ENCODE assay signal across 4 cellular contexts in the genomic region with DNA sequence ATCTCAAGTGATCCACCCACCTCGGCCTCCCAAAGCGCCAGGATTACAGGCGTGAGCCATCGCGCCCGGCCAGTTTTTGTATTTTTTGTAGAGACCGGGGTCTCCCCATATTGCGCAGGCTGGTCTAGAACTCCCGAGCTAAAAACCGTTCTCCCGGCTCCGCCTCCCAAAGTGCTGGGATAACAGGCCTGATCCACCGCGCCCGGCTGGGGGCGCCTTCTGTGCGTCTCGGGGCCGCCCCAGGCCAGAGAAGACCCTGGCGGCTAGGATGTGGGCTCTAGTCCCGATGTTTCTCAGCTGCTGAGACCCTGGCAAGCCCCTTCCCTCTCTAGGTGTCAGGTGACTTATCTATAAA.
A peak's percentile ranks its signal among the peaks of the same experiment; 100 is the strongest.
TF ChIP-seq lines count a peak whose summit lies in the region.

No MANE protein-coding gene starts in this region.

TF ChIP-seq in SK-N-SH, 30 proteins besides CTCF, POLR2A, EP300 and RAD21:
- TF ChIP-seq EZH2phosphoT487 (IDR thresholded peaks at IDR 0.05; ENCODE audit: borderline replicate concordance, low read depth), result no peak
- TF ChIP-seq RFX5 (IDR thresholded peaks at IDR 0.05; ENCODE audit: low read length), result no peak
- TF ChIP-seq RXRA (IDR thresholded peaks at IDR 0.05; ENCODE audit: borderline replicate concordance, low read depth), result no peak
- no peak for TF ChIP-seq POLR2AphosphoS5 (IDR thresholded peaks at IDR 0.05; ENCODE audit: low read depth, low read length)
- TF ChIP-seq TAF1 (IDR thresholded peaks at IDR 0.05; ENCODE audit: borderline replicate concordance, low read depth, low read length), result no peak
- no peak for TF ChIP-seq FOXJ3 (CRISPR knock-in tag; IDR thresholded peaks at IDR 0.05)
- TF ChIP-seq YY1 (IDR thresholded peaks at IDR 0.05; ENCODE audit: low read depth), result no peak
- no peak for TF ChIP-seq IRF3 (IDR thresholded peaks at IDR 0.05; ENCODE audit: low read depth, low read length)
- no peak for TF ChIP-seq ELF1 (IDR thresholded peaks at IDR 0.05)
- no peak for TF ChIP-seq MXI1 (IDR thresholded peaks at IDR 0.05; ENCODE audit: low read depth, low read length)
- no peak for TF ChIP-seq SMC3 (IDR thresholded peaks at IDR 0.05; ENCODE audit: low read depth, low read length)
TF ChIP-seq in SK-N-SH: peak in this region for 0.

TF ChIP-seq in SK-N-SH treated with all-trans-retinoic acid at 6 μM for 48 hours, 23 proteins besides CTCF, POLR2A, EP300 and RAD21:
- TF ChIP-seq, protein P1, sequence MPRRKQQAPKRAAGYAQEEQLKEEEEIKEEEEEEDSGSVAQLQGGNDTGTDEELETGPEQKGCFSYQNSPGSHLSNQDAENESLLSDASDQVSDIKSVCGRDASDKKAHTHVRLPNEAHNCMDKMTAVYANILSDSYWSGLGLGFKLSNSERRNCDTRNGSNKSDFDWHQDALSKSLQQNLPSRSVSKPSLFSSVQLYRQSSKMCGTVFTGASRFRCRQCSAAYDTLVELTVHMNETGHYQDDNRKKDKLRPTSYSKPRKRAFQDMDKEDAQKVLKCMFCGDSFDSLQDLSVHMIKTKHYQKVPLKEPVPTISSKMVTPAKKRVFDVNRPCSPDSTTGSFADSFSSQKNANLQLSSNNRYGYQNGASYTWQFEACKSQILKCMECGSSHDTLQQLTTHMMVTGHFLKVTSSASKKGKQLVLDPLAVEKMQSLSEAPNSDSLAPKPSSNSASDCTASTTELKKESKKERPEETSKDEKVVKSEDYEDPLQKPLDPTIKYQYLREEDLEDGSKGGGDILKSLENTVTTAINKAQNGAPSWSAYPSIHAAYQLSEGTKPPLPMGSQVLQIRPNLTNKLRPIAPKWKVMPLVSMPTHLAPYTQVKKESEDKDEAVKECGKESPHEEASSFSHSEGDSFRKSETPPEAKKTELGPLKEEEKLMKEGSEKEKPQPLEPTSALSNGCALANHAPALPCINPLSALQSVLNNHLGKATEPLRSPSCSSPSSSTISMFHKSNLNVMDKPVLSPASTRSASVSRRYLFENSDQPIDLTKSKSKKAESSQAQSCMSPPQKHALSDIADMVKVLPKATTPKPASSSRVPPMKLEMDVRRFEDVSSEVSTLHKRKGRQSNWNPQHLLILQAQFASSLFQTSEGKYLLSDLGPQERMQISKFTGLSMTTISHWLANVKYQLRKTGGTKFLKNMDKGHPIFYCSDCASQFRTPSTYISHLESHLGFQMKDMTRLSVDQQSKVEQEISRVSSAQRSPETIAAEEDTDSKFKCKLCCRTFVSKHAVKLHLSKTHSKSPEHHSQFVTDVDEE (CRISPR knock-in tag; IDR thresholded peaks at IDR 0.05), result no peak
- TF ChIP-seq ZNF70 (CRISPR knock-in tag; IDR thresholded peaks at IDR 0.05) (no peak), ZFP3 (CRISPR knock-in tag; IDR thresholded peaks at IDR 0.05) (no peak), ARNTL (CRISPR knock-in tag; IDR thresholded peaks at IDR 0.05; ENCODE audit: borderline replicate concordance, low read depth) (no peak), BACH2 (CRISPR knock-in tag; IDR thresholded peaks at IDR 0.05; ENCODE audit: borderline replicate concordance) (no peak), SNAI2 (CRISPR knock-in tag; IDR thresholded peaks at IDR 0.05) (no peak), TCF4 (CRISPR knock-in tag; IDR thresholded peaks at IDR 0.05; ENCODE audit: borderline replicate concordance) (no peak), ZC3H10 (CRISPR knock-in tag; IDR thresholded peaks at IDR 0.05) (no peak)
- TF ChIP-seq, protein P2, sequence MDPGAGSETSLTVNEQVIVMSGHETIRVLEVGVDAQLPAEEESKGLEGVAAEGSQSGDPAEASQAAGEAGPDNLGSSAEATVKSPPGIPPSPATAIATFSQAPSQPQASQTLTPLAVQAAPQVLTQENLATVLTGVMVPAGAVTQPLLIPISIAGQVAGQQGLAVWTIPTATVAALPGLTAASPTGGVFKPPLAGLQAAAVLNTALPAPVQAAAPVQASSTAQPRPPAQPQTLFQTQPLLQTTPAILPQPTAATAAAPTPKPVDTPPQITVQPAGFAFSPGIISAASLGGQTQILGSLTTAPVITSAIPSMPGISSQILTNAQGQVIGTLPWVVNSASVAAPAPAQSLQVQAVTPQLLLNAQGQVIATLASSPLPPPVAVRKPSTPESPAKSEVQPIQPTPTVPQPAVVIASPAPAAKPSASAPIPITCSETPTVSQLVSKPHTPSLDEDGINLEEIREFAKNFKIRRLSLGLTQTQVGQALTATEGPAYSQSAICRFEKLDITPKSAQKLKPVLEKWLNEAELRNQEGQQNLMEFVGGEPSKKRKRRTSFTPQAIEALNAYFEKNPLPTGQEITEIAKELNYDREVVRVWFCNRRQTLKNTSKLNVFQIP (CRISPR knock-in tag; IDR thresholded peaks at IDR 0.05; ENCODE audit: borderline replicate concordance, low read depth), result no peak

TF ChIP-seq in IMR-90, 13 proteins besides CTCF, POLR2A, EP300 and RAD21:
- TF ChIP-seq CHD1 (IDR thresholded peaks at IDR 0.05; ENCODE audit: low read depth, low read length) (no peak), RCOR1 (IDR thresholded peaks at IDR 0.05; ENCODE audit: insufficient replicate concordance, low read length) (no peak), FOS (IDR thresholded peaks at IDR 0.05; ENCODE audit: low read depth, low read length) (no peak)

TF ChIP-seq in H1, 55 proteins besides CTCF, POLR2A, EP300 and RAD21:
- TF ChIP-seq BACH1 (IDR thresholded peaks at IDR 0.05; ENCODE audit: low read length), result no peak
- peak; percentile 42; the same call in 1 of the 2 replicates for TF ChIP-seq TBP (IDR thresholded peaks at IDR 0.05; ENCODE audit: low read depth, low read length)
